Comparison of ENCODE assay signal across 2 cellular contexts in genomic region chrY:17827155-17827554, GRCh38. TPM values are rescaled to one million over a fixed set of nuclear protein-coding genes. Genes with fewer than 3 reads are reported as not detected.
"Had no signal": no experiment of that assay in that cellular context is flagged by ENCODE, and none has a peak within 500 bp of the region (broad histone marks: within the 10 kb centered on the region; RNA-seq: fewer than 3 reads in every experiment).

No MANE protein-coding gene starts in this region.

RNA-seq across cellular contexts. Expression of gene CDY2B, which starts 52.9 kb away (rescaled TPM):
- total RNA-seq: G401, GM12878 had no signal
- polyA plus RNA-seq: GM12878 had no signal
